Comparison of ENCODE assay signal across 18 cellular contexts in genomic region chr5:34526682-34527305, GRCh38.
DNase-seq lines count a peak whose midpoint lies in the region; ATAC-seq, FAIRE-seq and TF ChIP-seq lines count a peak whose summit lies in the region.
"Had no signal": no experiment of that assay in that cellular context is flagged by ENCODE, and none has a peak within 500 bp of the region (broad histone marks: within the 10 kb centered on the region; RNA-seq: fewer than 3 reads in every experiment).

No MANE protein-coding gene starts in this region.

- no peaks in the 10 kb centered on the region for H3K27me3 Mint-ChIP-seq in progenitor cell of endocrine pancreas
- H3K27me3 Mint-ChIP-seq: T-cell had no signal

- peak overlapping the region; percentile 70 for H2AK5ac ChIP-seq in IMR-90 (ENCODE audit: low read depth, low read length)

- peak overlapping the region; percentile 6; the same call in 1 of the 3 replicates for H2BK15ac ChIP-seq in IMR-90 (ENCODE audit: low read depth, low read length)

- CTCF ChIA-PET in IMR-90 (lab: Yijun Ruan, JAX), result no interaction called here
- CTCF ChIA-PET in endothelial cell of umbilical vein (lab: Charles Lee), result interaction anchor here (0.7 to 1.2 kb wide), 3 partner anchors 15 to 137 kb away, joined by 3 read pairs; no protein-coding TSS in a partner anchor

- no peak overlapping the region for H3K14ac ChIP-seq in IMR-90 (replicated peaks; ENCODE audit: low read depth, low read length)

- H3K9ac ChIP-seq in BLaER1 (no peak overlapping the region), IMR-90 (ENCODE audit: low read depth, low read length) (no peak overlapping the region), endothelial cell of umbilical vein (replicated peaks; ENCODE audit: extremely low read depth, insufficient read depth, low read length) (no peak overlapping the region), smooth muscle cell (ENCODE audit: low read depth) (no peak overlapping the region)

- H3K9me3 Mint-ChIP-seq in progenitor cell of endocrine pancreas (ENCODE audit: low read depth), result no peaks in the 10 kb centered on the region
- H3K9me3 Mint-ChIP-seq: H9, T-cell had no signal

- in situ Hi-C loops in IMR-90 (cut with MboI; ENCODE audit: low sequenced_read_pairs) (loop anchor here (5.0 kb wide), 1 partner anchor 131 kb away; the partner anchor contains the start of gene RAI14), G401 (cut with HindIII; ENCODE audit: low sequenced_read_pairs) (no loop called here)

- H3K4me2 ChIP-seq in BLaER1, result peak overlapping the region; percentile 63
- H3K4me2 ChIP-seq in IMR-90 (ENCODE audit: low read depth, low read length), result no peak overlapping the region
- no peak overlapping the region for H3K4me2 ChIP-seq in endothelial cell of umbilical vein (ENCODE audit: insufficient read depth, low read length)
- no peak overlapping the region for H3K4me2 ChIP-seq in smooth muscle cell

- peaks cover 11% of the 10 kb centered on the region for H3F3A ChIP-seq in smooth muscle cell (ENCODE audit: low read depth)

- no peak for TF ChIP-seq CTCF in IMR-90 (conservative IDR thresholded peaks at IDR 0.05; ENCODE audit: low read depth, low read length)
- TF ChIP-seq CTCF in endothelial cell of umbilical vein (IDR thresholded peaks at IDR 0.05; ENCODE audit: extremely low read depth in 1 of 2, insufficient read depth in 1 of 2, low read depth in 1 of 2, low read length in 2 of 2), result no peak
- TF ChIP-seq CTCF in progenitor cell of endocrine pancreas (IDR thresholded peaks at IDR 0.05; ENCODE audit: unreplicated experiment), result no peak
- no peak for TF ChIP-seq CTCF in smooth muscle cell (IDR thresholded peaks at IDR 0.05; ENCODE audit: borderline replicate concordance, insufficient read depth, poor library complexity, severe bottlenecking)
- TF ChIP-seq CTCF in right atrium auricular region (IDR thresholded peaks at IDR 0.05), result no peak

- H3K79me1 ChIP-seq in IMR-90 (ENCODE audit: low read depth in 1 of 2, low read length in 2 of 2), result peaks cover 3 to 32% of the 10 kb centered on the region in 2 experiments; a peak in 2 of 4 replicates

- H3K36me3 Mint-ChIP-seq in progenitor cell of endocrine pancreas (ENCODE audit: insufficient read depth), result no peaks in the 10 kb centered on the region
- H3K36me3 Mint-ChIP-seq: T-cell had no signal

- peak overlapping the region; percentile 37; the same call in 1 of the 2 replicates for H2BK20ac ChIP-seq in IMR-90 (ENCODE audit: low read depth, low read length)

- 59% methylated on average over 2 of the region's 3 CpGs; no CpG with 5 or more reads in 1 of the 2 experiments for WGBS in IMR-90 (ENCODE audit: extremely low coverage in 2 of 2, insufficient read length in 1 of 2), 2 experiments
- 77% methylated on average over 3 of the region's 3 CpGs for WGBS in smooth muscle cell (ENCODE audit: low lambda C conversion rate)

- no peak overlapping the region for H3K18ac ChIP-seq in IMR-90 (ENCODE audit: low read depth, low read length)

- H3K9me3 ChIP-seq in BLaER1 (no peaks in the 10 kb centered on the region), IMR-90 (ENCODE audit: control insufficient read depth, insufficient read depth, low read length) (no peaks in the 10 kb centered on the region), endothelial cell of umbilical vein (replicated peaks; ENCODE audit: control insufficient read depth, insufficient read depth, low read length) (no peaks in the 10 kb centered on the region), smooth muscle cell (replicated peaks; ENCODE audit: low read depth) (no peaks in the 10 kb centered on the region), right atrium auricular region (no peaks in the 10 kb centered on the region)
- H3K9me3 ChIP-seq: BE2C had no signal

- H3K79me2 ChIP-seq in endothelial cell of umbilical vein (ENCODE audit: control insufficient read depth, insufficient read depth, low read length) (no peaks in the 10 kb centered on the region), smooth muscle cell (ENCODE audit: low read depth) (peaks cover 3% of the 10 kb centered on the region)

- H4K20me1 ChIP-seq in BLaER1, result no peaks in the 10 kb centered on the region
- H4K20me1 ChIP-seq in IMR-90 (ENCODE audit: insufficient read depth, low read length), result no peaks in the 10 kb centered on the region
- H4K20me1 ChIP-seq in endothelial cell of umbilical vein (replicated peaks; ENCODE audit: control insufficient read depth, extremely low read depth, insufficient read depth, low read length), result no peaks in the 10 kb centered on the region
- H4K20me1 ChIP-seq in smooth muscle cell (ENCODE audit: low read depth), result no peaks in the 10 kb centered on the region

- peak overlapping the region; percentile 29 for H2BK5ac ChIP-seq in IMR-90 (ENCODE audit: low read depth, low read length, poor library complexity, severe bottlenecking)

- POLR2A ChIA-PET in IMR-90 (lab: Charles Lee; ENCODE audit: unreplicated experiment), result no interaction called here
- POLR2A ChIA-PET in endothelial cell of umbilical vein (lab: Charles Lee), result interaction anchor here (0.6 to 1.0 kb wide), 3 partner anchors 24 to 376 kb away, joined by 3 read pairs; no protein-coding TSS in a partner anchor

- H3K56ac ChIP-seq in IMR-90 (ENCODE audit: extremely low read depth, insufficient read depth, low read length), result no peak overlapping the region

- no peak overlapping the region for H4K5ac ChIP-seq in IMR-90 (ENCODE audit: low read depth, low read length)

- BruUV-seq in IMR-90 (replicated peaks; lab: Mats Ljungman, UMichigan), result no TSS peak
- BruUV-seq in endothelial cell of umbilical vein (replicated peaks; lab: Mats Ljungman, UMichigan), result no TSS peak

- FAIRE-seq in endothelial cell of umbilical vein (lab: Jason Lieb, UNC), result no peak

- no peak for TF ChIP-seq RAD21 in IMR-90 (IDR thresholded peaks at IDR 0.05; ENCODE audit: low read length)

- peak overlapping the region; percentile 8; the same call in 1 of the 2 replicates for H4K91ac ChIP-seq in IMR-90 (ENCODE audit: insufficient read depth, low read depth, low read length)

- peaks cover 16% of the 10 kb centered on the region; the same call in 1 of the 2 replicates for H3K9me1 ChIP-seq in IMR-90 (ENCODE audit: insufficient read depth, low read length)
- H3K9me1 ChIP-seq in endothelial cell of umbilical vein (replicated peaks; ENCODE audit: control insufficient read depth, extremely low read depth, insufficient read depth, low read length), result no peaks in the 10 kb centered on the region

- H3K36me3 ChIP-seq in BLaER1 (no peaks in the 10 kb centered on the region), IMR-90 (ENCODE audit: control insufficient read depth, insufficient read depth, low read length) (no peaks in the 10 kb centered on the region), endothelial cell of umbilical vein (ENCODE audit: control insufficient read depth in 2 of 2, extremely low read depth in 1 of 2, insufficient read depth in 2 of 2, low read length in 2 of 2) (no peaks in the 10 kb centered on the region), smooth muscle cell (ENCODE audit: low read depth) (no peaks in the 10 kb centered on the region), right atrium auricular region (no peaks in the 10 kb centered on the region)
- H3K36me3 ChIP-seq: BE2C had no signal

- H3K4me1 ChIP-seq in BLaER1 (peaks cover 32% of the 10 kb centered on the region), IMR-90 (ENCODE audit: control insufficient read depth, insufficient read depth, low read length) (peaks cover 22% of the 10 kb centered on the region), endothelial cell of umbilical vein (ENCODE audit: control insufficient read depth, extremely low read depth, insufficient read depth, low read length) (peaks cover 36% of the 10 kb centered on the region), smooth muscle cell (ENCODE audit: low read depth) (peaks cover 9% of the 10 kb centered on the region), right atrium auricular region (no peaks in the 10 kb centered on the region)
- H3K4me1 ChIP-seq: BE2C had no signal

- no peaks in the 10 kb centered on the region for H3K27me3 ChIP-seq in BLaER1
- H3K27me3 ChIP-seq in IMR-90 (ENCODE audit: control insufficient read depth, insufficient read depth, low read length), result no peaks in the 10 kb centered on the region
- no peaks in the 10 kb centered on the region for H3K27me3 ChIP-seq in endothelial cell of umbilical vein (ENCODE audit: control insufficient read depth in 2 of 2, insufficient read depth in 2 of 2, low read length in 2 of 2)
- no peaks in the 10 kb centered on the region for H3K27me3 ChIP-seq in smooth muscle cell (ENCODE audit: low read depth)
- H3K27me3 ChIP-seq in right atrium auricular region, result no peaks in the 10 kb centered on the region

- H2AK9ac ChIP-seq in IMR-90 (replicated peaks; ENCODE audit: low read depth, low read length, poor library complexity), result peak overlapping the region; percentile 33

- H2AFZ ChIP-seq in IMR-90 (replicated peaks; ENCODE audit: low read length, poor library complexity) (no peak overlapping the region), endothelial cell of umbilical vein (ENCODE audit: low read depth, low read length) (no peak overlapping the region), smooth muscle cell (ENCODE audit: low read depth) (no peak overlapping the region)

- TF ChIP-seq POLR2A in IMR-90 (IDR thresholded peaks at IDR 0.05; ENCODE audit: low read depth, low read length) (no peak), endothelial cell of umbilical vein (IDR thresholded peaks at IDR 0.05; ENCODE audit: low read depth, low read length) (no peak)

- dilution Hi-C loops in IMR-90 (cut with HindIII; ENCODE audit: low sequenced_read_pairs, unreplicated experiment), result no loop called here
- dilution Hi-C loops in endothelial cell of umbilical vein (cut with MboI; ENCODE audit: extremely low pct_ligation_motif_present, low sequenced_read_pairs), result no loop called here

- intact Hi-C loops in IMR-90 (cut with micrococcal nuclease) (loop anchor here (5.0 to 10.0 kb wide), 2 partner anchors 158 to 286 kb away; no protein-coding TSS in a partner anchor), endothelial cell of umbilical vein (cut with micrococcal nuclease) (no loop called here)

- H3K4me1 Mint-ChIP-seq in progenitor cell of endocrine pancreas (ENCODE audit: low read depth), result peaks cover 13% of the 10 kb centered on the region
- H3K4me1 Mint-ChIP-seq: T-cell had no signal

- H3K4ac ChIP-seq in IMR-90 (ENCODE audit: low read depth, low read length), result peak overlapping the region; percentile 18; the same call in 1 of the 2 replicates

- H4K8ac ChIP-seq in IMR-90 (ENCODE audit: low read depth in 2 of 2, low read length in 2 of 2), result no peak overlapping the region

- no peak for ATAC-seq in IMR-90 (ENCODE audit: low read depth)
- ATAC-seq: T-cell had no signal

- no peak overlapping the region for H3K27ac Mint-ChIP-seq in progenitor cell of endocrine pancreas
- H3K27ac Mint-ChIP-seq: H9, T-cell had no signal

- DNase-seq in IMR-90 (no peak), OCI-M1 (lab: John Stamatoyannopoulos, UW) (peak; percentile 7), endothelial cell of umbilical vein (ENCODE audit: low read depth, low spot score) (peak; percentile 86), G401 (ENCODE audit: low spot score) (no peak), progenitor cell of endocrine pancreas (ENCODE audit: low spot score, unreplicated experiment) (no peak), smooth muscle cell (lab: John Stamatoyannopoulos, UW; ENCODE audit: unreplicated experiment) (no peak), right atrium auricular region (ENCODE audit: low spot score) (no peak)
- DNase-seq: ACHN, BE2C, H9, Kasumi-1, MV-4-11, NCI-H1417 treated with DMSO at 0.1 percent for 48 hours, NCI-H2081, NCI-H345, T-cell had no signal

- no peak overlapping the region for H3K23ac ChIP-seq in IMR-90 (ENCODE audit: low read depth, low read length)

- H2BK120ac ChIP-seq in IMR-90 (ENCODE audit: low read depth, low read length), result 0 out of 2 replicates have a peak overlapping the region, but pooled peaks have one; percentile 22

- H3K4me3 Mint-ChIP-seq in progenitor cell of endocrine pancreas (ENCODE audit: low read depth), result no peak overlapping the region
- H3K4me3 Mint-ChIP-seq: H9, T-cell had no signal

- H3K4me3 ChIP-seq in BLaER1, result no peak overlapping the region
- H3K4me3 ChIP-seq in IMR-90 (ENCODE audit: insufficient read depth, low read depth, low read length), result no peak overlapping the region
- no peak overlapping the region for H3K4me3 ChIP-seq in endothelial cell of umbilical vein (replicated peaks in 1 of 3; ENCODE audit: insufficient read depth in 1 of 3, low read depth in 1 of 3, low read length in 3 of 3)
- no peak overlapping the region for H3K4me3 ChIP-seq in smooth muscle cell
- no peak overlapping the region for H3K4me3 ChIP-seq in right atrium auricular region
- H3K4me3 ChIP-seq: SK-N-MC had no signal

- H3K27ac ChIP-seq in BLaER1, result peak overlapping the region; percentile 80
- no peak overlapping the region for H3K27ac ChIP-seq in IMR-90 (ENCODE audit: insufficient read depth, low read length)
- H3K27ac ChIP-seq in endothelial cell of umbilical vein (ENCODE audit: insufficient read depth, low read depth, low read length), result no peak overlapping the region
- H3K27ac ChIP-seq in smooth muscle cell (ENCODE audit: low read depth), result no peak overlapping the region
- H3K27ac ChIP-seq in right atrium auricular region, result no peak overlapping the region
- H3K27ac ChIP-seq: SK-N-MC had no signal

Comparison
In these comparisons a context has a peak if more than half of its experiments do, and no peak if none do; other contexts are left out.
1. DNase-seq: peak in OCI-M1 (single experiment) and endothelial cell of umbilical vein (single experiment); none in IMR-90 (single experiment), G401 (single experiment), progenitor cell of endocrine pancreas (single experiment), smooth muscle cell (single experiment) and right atrium auricular region (single experiment).